ENCODE assay signal across 11 cellular contexts in genomic region chr17:40306395-40306794, GRCh38. TPM values are rescaled to one million over a fixed set of nuclear protein-coding genes. Genes with fewer than 3 reads are reported as not detected.
DNase-seq lines count a peak whose midpoint lies in the region; ATAC-seq and TF ChIP-seq lines count a peak whose summit lies in the region.
"Had no signal": no experiment of that assay in that cellular context is flagged by ENCODE, and none has a peak within 500 bp of the region (broad histone marks: within the 10 kb centered on the region; RNA-seq: fewer than 3 reads in every experiment).

No MANE protein-coding gene starts in this region.

- no peaks in the 10 kb centered on the region for H3K9me3 ChIP-seq in SJCRH30 (replicated peaks)
- H3K9me3 ChIP-seq in iPS-18c (ENCODE audit: control insufficient read depth, insufficient read depth, low read length) = no peaks in the 10 kb centered on the region
- no peaks in the 10 kb centered on the region for H3K9me3 ChIP-seq in stomach

- CTCF ChIA-PET in activated CD4-positive, alpha-beta T cell treated with anti-CD3 and anti-CD28 coated beads, Interleukin-2, amount 10 ng/mL, durations not matched to agents 7 days and 5 days (lab: Charles Lee) = interaction anchor here (0.7 to 7.9 kb wide), 8 partner anchors 10 to 150 kb away, joined by 3 to 82 read pairs (median 4); partner anchors contain the start of gene GJD3

- H3K4me3 ChIP-seq in SJCRH30 (no peak overlapping the region), iPS-18c (ENCODE audit: insufficient read depth, low read depth, low read length) (peak overlapping the region; percentile 16; the same call in 1 of the 2 replicates), stomach (no peak overlapping the region)

- no peak for TF ChIP-seq CTCF in stomach (IDR thresholded peaks at IDR 0.05)

- no peaks in the 10 kb centered on the region for H3K9me3 Mint-ChIP-seq in activated CD4-positive, alpha-beta T cell treated with anti-CD3 and anti-CD28 coated beads, Interleukin-2, amount 10 ng/mL, durations not matched to agents 7 days and 5 days

- H3K4me1 Mint-ChIP-seq in activated CD4-positive, alpha-beta T cell treated with anti-CD3 and anti-CD28 coated beads, Interleukin-2, amount 10 ng/mL, durations not matched to agents 7 days and 5 days = peaks cover 22% of the 10 kb centered on the region

- POLR2A ChIA-PET in activated CD4-positive, alpha-beta T cell treated with anti-CD3 and anti-CD28 coated beads, Interleukin-2, amount 10 ng/mL, durations not matched to agents 7 days and 5 days (lab: Charles Lee) = interaction anchor here (0.6 to 0.8 kb wide), 2 partner anchors 14 to 38 kb away, joined by 3 to 5 read pairs; no protein-coding TSS in a partner anchor

- H3K36me3 ChIP-seq in SJCRH30 (peaks cover 14% of the 10 kb centered on the region), stomach (no peaks in the 10 kb centered on the region)

- TF ChIP-seq POLR2A in stomach (IDR thresholded peaks at IDR 0.05) = no peak

- H3K4me1 ChIP-seq in SJCRH30 (peaks cover 73% of the 10 kb centered on the region), stomach (peaks cover 55 to 78% (median 70%) of the 10 kb centered on the region in 4 donors)

- H3K27ac ChIP-seq in SJCRH30 (peak overlapping the region; percentile 56), stomach (peak overlapping the region in 3 of 5 donors; percentile 50 to 74 (median 71))

- TF ChIP-seq EP300 in stomach (IDR thresholded peaks at IDR 0.05) = no peak

- DNase-seq in activated CD4-positive, alpha-beta T cell treated with anti-CD3 and anti-CD28 coated beads, Interleukin-2, amount 10 ng/mL, durations not matched to agents 7 days and 5 days = no peak
- DNase-seq in activated CD4-positive, alpha-beta T cell treated with anti-CD3 and anti-CD28 coated beads for 4 hours = no peak
- peak in 1 of 2 experiments; percentile 38 for DNase-seq in SJCRH30
- no peak for DNase-seq in stomach
- no peak for DNase-seq in head of caudate nucleus
- no peak for DNase-seq in posterior cingulate gyrus
- DNase-seq: NCI-H1930, PC-3 had no signal

- no peak for ATAC-seq in GM18867 (IDR thresholded peaks at IDR 0.05; ENCODE audit: unreplicated experiment)
- ATAC-seq: PC-3 had no signal

- 43 to 55% (median 52%) methylated on average over 2 of the region's 2 CpGs for WGBS in stomach, 5 donors

- no peaks in the 10 kb centered on the region for H3K27me3 ChIP-seq in SJCRH30
- no peaks in the 10 kb centered on the region for H3K27me3 ChIP-seq in stomach

- intact Hi-C loops in stomach (cut with DNase I; ENCODE audit: low total_unique reads) = no loop called here
- intact Hi-C loops in head of caudate nucleus (cut with DNase I) = loop anchor here (10.0 kb wide), 1 partner anchor 248 kb away; no protein-coding TSS in a partner anchor
- intact Hi-C loops in posterior cingulate gyrus (cut with DNase I) = loop anchor here (10.0 kb wide), 2 partner anchors 108 to 248 kb away; partner anchors contain the start of gene TOP2A

- peak overlapping the region; percentile 20 for H3K27ac Mint-ChIP-seq in activated CD4-positive, alpha-beta T cell treated with anti-CD3 and anti-CD28 coated beads, Interleukin-2, amount 10 ng/mL, durations not matched to agents 7 days and 5 days

- peaks cover 24% of the 10 kb centered on the region for H3K36me3 Mint-ChIP-seq in activated CD4-positive, alpha-beta T cell treated with anti-CD3 and anti-CD28 coated beads, Interleukin-2, amount 10 ng/mL, durations not matched to agents 7 days and 5 days (ENCODE audit: low read depth)

- no peak overlapping the region for H3K4me3 Mint-ChIP-seq in activated CD4-positive, alpha-beta T cell treated with anti-CD3 and anti-CD28 coated beads, Interleukin-2, amount 10 ng/mL, durations not matched to agents 7 days and 5 days

- H3K27me3 Mint-ChIP-seq in activated CD4-positive, alpha-beta T cell treated with anti-CD3 and anti-CD28 coated beads, Interleukin-2, amount 10 ng/mL, durations not matched to agents 7 days and 5 days = no peaks in the 10 kb centered on the region

RNA-seq across cellular contexts. Expression of gene RARA, which starts 2.6 kb away (rescaled TPM):
- total RNA-seq in activated CD4-positive, alpha-beta T cell treated with anti-CD3 and anti-CD28 coated beads, Interleukin-2, amount 10 ng/mL, durations not matched to agents 7 days and 5 days = 10 to 100 TPM; 66.6 to 66.7 TPM
- total RNA-seq in SJCRH30 (2014; rRNA removed; shearing (Covaris generic)) = 42.3 and 43.2 TPM in 2 replicates
- total RNA-seq in stomach = 10 to 100 TPM; 14.3 to 40.8 (median 24.6) TPM
- polyA plus RNA-seq in stomach = 10 to 100 TPM; 11.2 to 20.0 (median 17.1) TPM

RNA-seq across cellular contexts. Expression of gene CDC6, which starts 18.7 kb away (rescaled TPM):
- total RNA-seq in activated CD4-positive, alpha-beta T cell treated with anti-CD3 and anti-CD28 coated beads, Interleukin-2, amount 10 ng/mL, durations not matched to agents 7 days and 5 days = 10 to 100 TPM; 81.1 to 98.8 TPM
- total RNA-seq in SJCRH30 (2014; rRNA removed; shearing (Covaris generic)) = 89.3 and 97.0 TPM in 2 replicates
- 1 to 10 TPM in 4 of 5 donors, not detected in 1; 1.4 to 9.8 (median 4.5) TPM for total RNA-seq in stomach
- polyA plus RNA-seq in stomach = 1 to 10 TPM; 1.1 to 4.0 (median 3.1) TPM

RNA-seq across cellular contexts. Expression of gene GJD3, which starts 58.1 kb away (rescaled TPM):
- total RNA-seq in activated CD4-positive, alpha-beta T cell treated with anti-CD3 and anti-CD28 coated beads, Interleukin-2, amount 10 ng/mL, durations not matched to agents 7 days and 5 days = under 1 TPM in 1 of 2 experiments, not detected in 1; 0.22 TPM
- not detected in 2 replicates for total RNA-seq in SJCRH30 (2014; rRNA removed; shearing (Covaris generic))
- total RNA-seq in stomach = 1 to 10 TPM in 1 of 5 donors, under 1 TPM in 1, not detected in 3; 0.55 to 1.2 TPM
- polyA plus RNA-seq in stomach = not detected
- total RNA-seq: HT-29, PC-3 had no signal
